ENCODE assay signal across 1 cellular context in the genomic region with DNA sequence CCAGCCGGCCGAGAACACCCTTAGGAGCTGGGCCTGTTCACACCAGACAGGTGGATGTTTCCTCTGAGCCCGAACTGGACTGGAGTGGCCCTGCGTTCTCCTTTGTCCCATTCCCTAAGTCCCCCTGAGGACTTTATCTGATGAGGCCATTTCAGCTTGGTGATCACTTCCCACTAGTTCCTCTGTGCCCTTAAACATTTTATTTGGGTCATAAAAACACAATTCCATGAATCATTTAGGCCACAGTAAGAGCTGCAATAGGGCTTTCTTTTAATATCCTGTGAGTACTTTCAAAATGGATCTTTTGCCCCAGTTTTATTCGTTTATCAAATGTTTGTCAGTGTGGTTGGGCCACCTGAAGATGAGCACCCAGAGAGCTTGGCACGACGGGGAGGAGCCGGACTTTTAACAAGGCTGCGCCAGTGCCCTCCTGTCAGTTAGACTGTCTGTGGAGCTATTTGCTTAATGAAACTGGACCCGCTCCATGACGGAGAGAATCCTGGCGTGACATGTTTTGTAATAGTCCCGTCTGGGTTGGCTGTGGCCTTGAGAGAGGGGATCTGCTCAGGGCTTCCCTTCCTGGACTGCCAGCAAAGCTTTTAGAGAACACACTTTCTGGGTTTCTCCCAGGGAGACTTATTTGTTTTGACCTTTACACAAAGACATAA.
TF ChIP-seq lines count a peak whose summit lies in the region.

No MANE protein-coding gene starts in this region.

TF ChIP-seq in HepG2, 621 proteins besides CTCF, POLR2A, EP300 and RAD21 (continued from another document and continues in another):
- TF ChIP-seq, protein P1, sequence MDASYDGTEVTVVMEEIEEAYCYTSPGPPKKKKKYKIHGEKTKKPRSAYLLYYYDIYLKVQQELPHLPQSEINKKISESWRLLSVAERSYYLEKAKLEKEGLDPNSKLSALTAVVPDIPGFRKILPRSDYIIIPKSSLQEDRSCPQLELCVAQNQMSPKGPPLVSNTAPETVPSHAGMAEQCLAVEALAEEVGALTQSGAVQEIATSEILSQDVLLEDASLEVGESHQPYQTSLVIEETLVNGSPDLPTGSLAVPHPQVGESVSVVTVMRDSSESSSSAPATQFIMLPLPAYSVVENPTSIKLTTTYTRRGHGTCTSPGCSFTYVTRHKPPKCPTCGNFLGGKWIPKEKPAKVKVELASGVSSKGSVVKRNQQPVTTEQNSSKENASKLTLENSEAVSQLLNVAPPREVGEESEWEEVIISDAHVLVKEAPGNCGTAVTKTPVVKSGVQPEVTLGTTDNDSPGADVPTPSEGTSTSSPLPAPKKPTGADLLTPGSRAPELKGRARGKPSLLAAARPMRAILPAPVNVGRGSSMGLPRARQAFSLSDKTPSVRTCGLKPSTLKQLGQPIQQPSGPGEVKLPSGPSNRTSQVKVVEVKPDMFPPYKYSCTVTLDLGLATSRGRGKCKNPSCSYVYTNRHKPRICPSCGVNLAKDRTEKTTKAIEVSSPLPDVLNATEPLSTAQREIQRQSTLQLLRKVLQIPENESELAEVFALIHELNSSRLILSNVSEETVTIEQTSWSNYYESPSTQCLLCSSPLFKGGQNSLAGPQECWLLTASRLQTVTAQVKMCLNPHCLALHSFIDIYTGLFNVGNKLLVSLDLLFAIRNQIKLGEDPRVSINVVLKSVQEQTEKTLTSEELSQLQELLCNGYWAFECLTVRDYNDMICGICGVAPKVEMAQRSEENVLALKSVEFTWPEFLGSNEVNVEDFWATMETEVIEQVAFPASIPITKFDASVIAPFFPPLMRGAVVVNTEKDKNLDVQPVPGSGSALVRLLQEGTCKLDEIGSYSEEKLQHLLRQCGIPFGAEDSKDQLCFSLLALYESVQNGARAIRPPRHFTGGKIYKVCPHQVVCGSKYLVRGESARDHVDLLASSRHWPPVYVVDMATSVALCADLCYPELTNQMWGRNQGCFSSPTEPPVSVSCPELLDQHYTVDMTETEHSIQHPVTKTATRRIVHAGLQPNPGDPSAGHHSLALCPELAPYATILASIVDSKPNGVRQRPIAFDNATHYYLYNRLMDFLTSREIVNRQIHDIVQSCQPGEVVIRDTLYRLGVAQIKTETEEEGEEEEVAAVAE (CRISPR knock-in tag; IDR thresholded peaks at IDR 0.05; ENCODE audit: borderline replicate concordance) = no peak
- TF ChIP-seq MIXL1 (CRISPR knock-in tag; IDR thresholded peaks at IDR 0.05) = peak; percentile 78; the same call in 1 of the 2 replicates
- TF ChIP-seq MTF1 (CRISPR knock-in tag; IDR thresholded peaks at IDR 0.05) = no peak
- TF ChIP-seq, protein P2, sequence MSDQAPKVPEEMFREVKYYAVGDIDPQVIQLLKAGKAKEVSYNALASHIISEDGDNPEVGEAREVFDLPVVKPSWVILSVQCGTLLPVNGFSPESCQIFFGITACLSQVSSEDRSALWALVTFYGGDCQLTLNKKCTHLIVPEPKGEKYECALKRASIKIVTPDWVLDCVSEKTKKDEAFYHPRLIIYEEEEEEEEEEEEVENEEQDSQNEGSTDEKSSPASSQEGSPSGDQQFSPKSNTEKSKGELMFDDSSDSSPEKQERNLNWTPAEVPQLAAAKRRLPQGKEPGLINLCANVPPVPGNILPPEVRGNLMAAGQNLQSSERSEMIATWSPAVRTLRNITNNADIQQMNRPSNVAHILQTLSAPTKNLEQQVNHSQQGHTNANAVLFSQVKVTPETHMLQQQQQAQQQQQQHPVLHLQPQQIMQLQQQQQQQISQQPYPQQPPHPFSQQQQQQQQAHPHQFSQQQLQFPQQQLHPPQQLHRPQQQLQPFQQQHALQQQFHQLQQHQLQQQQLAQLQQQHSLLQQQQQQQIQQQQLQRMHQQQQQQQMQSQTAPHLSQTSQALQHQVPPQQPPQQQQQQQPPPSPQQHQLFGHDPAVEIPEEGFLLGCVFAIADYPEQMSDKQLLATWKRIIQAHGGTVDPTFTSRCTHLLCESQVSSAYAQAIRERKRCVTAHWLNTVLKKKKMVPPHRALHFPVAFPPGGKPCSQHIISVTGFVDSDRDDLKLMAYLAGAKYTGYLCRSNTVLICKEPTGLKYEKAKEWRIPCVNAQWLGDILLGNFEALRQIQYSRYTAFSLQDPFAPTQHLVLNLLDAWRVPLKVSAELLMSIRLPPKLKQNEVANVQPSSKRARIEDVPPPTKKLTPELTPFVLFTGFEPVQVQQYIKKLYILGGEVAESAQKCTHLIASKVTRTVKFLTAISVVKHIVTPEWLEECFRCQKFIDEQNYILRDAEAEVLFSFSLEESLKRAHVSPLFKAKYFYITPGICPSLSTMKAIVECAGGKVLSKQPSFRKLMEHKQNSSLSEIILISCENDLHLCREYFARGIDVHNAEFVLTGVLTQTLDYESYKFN (CRISPR knock-in tag; conservative IDR thresholded peaks at IDR 0.05) = peak; percentile 71
- peak; percentile 36 for TF ChIP-seq POGZ (CRISPR knock-in tag; IDR thresholded peaks at IDR 0.05)
- no peak for TF ChIP-seq SOX13 (IDR thresholded peaks at IDR 0.05)
- peak in 1 of 2 experiments; percentile 59; a peak in 2 of 4 replicates for TF ChIP-seq SOX13 (CRISPR knock-in tag; conservative IDR thresholded peaks at IDR 0.05 in 1 of 2, IDR thresholded peaks at IDR 0.05 in 1 of 2)
- TF ChIP-seq ZFP82 (CRISPR knock-in tag; IDR thresholded peaks at IDR 0.05; ENCODE audit: borderline replicate concordance) = no peak
- no peak for TF ChIP-seq MEF2D (CRISPR knock-in tag; IDR thresholded peaks at IDR 0.05)
- TF ChIP-seq, protein P3, sequence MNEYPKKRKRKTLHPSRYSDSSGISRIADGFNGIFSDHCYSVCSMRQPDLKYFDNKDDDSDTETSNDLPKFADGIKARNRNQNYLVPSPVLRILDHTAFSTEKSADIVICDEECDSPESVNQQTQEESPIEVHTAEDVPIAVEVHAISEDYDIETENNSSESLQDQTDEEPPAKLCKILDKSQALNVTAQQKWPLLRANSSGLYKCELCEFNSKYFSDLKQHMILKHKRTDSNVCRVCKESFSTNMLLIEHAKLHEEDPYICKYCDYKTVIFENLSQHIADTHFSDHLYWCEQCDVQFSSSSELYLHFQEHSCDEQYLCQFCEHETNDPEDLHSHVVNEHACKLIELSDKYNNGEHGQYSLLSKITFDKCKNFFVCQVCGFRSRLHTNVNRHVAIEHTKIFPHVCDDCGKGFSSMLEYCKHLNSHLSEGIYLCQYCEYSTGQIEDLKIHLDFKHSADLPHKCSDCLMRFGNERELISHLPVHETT (CRISPR knock-in tag; conservative IDR thresholded peaks at IDR 0.05) = no peak
- TF ChIP-seq ZNF329 (CRISPR knock-in tag; IDR thresholded peaks at IDR 0.05; ENCODE audit: low read depth) = no peak
- TF ChIP-seq ONECUT2 (CRISPR knock-in tag; IDR thresholded peaks at IDR 0.05) = no peak
- peak; percentile 1; the same call in 1 of the 2 replicates for TF ChIP-seq MAFF (IDR thresholded peaks at IDR 0.05; ENCODE audit: low read depth, low read length)
- TF ChIP-seq ZIK1 (CRISPR knock-in tag; IDR thresholded peaks at IDR 0.05; ENCODE audit: borderline replicate concordance, low read depth) = no peak
- TF ChIP-seq ZBTB20 (CRISPR knock-in tag; IDR thresholded peaks at IDR 0.05; ENCODE audit: borderline replicate concordance, low read depth) = peak; percentile 9; the same call in 1 of the 2 replicates
- no peak for TF ChIP-seq NR2F2 (IDR thresholded peaks at IDR 0.05; ENCODE audit: borderline replicate concordance, low read depth)
- TF ChIP-seq YEATS2 (CRISPR knock-in tag; IDR thresholded peaks at IDR 0.05; ENCODE audit: borderline replicate concordance) = peak; percentile 47; the same call in 1 of the 2 replicates
- TF ChIP-seq, protein P4, sequence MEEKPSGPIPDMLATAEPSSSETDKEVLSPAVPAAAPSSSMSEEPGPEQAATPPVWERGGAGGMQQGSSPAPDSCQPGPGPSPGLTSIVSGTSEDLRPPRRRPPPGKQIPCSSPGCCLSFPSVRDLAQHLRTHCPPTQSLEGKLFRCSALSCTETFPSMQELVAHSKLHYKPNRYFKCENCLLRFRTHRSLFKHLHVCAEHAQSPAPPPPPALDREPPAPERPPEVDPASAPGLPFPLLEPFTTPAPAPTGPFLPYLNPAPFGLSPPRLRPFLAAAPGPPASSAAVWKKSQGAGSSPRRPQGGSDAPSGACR (CRISPR knock-in tag; IDR thresholded peaks at IDR 0.05) = 0 out of 2 replicates have a peak, but pooled peaks have one; percentile 4
- peak; percentile 59; the same call in 1 of the 2 replicates for TF ChIP-seq REPIN1 (CRISPR knock-in tag; IDR thresholded peaks at IDR 0.05; ENCODE audit: borderline replicate concordance, low read depth)
- peak; percentile 90 for TF ChIP-seq ZBTB21 (CRISPR knock-in tag; IDR thresholded peaks at IDR 0.05)
- TF ChIP-seq LCORL (IDR thresholded peaks at IDR 0.05) = no peak
- peak; percentile 79 for TF ChIP-seq LCORL (CRISPR knock-in tag; IDR thresholded peaks at IDR 0.05)
- TF ChIP-seq ZNF605 (CRISPR knock-in tag; IDR thresholded peaks at IDR 0.05) = peak; percentile 70; the same call in 1 of the 2 replicates
- TF ChIP-seq SALL1 (CRISPR knock-in tag; IDR thresholded peaks at IDR 0.05) = peak; percentile 83
- TF ChIP-seq RXRB (CRISPR knock-in tag; IDR thresholded peaks at IDR 0.05; ENCODE audit: borderline replicate concordance) = peak; percentile 76
- TF ChIP-seq SOX5 (CRISPR knock-in tag; IDR thresholded peaks at IDR 0.05; ENCODE audit: borderline replicate concordance) = peak; percentile 53
- TF ChIP-seq, protein P5, sequence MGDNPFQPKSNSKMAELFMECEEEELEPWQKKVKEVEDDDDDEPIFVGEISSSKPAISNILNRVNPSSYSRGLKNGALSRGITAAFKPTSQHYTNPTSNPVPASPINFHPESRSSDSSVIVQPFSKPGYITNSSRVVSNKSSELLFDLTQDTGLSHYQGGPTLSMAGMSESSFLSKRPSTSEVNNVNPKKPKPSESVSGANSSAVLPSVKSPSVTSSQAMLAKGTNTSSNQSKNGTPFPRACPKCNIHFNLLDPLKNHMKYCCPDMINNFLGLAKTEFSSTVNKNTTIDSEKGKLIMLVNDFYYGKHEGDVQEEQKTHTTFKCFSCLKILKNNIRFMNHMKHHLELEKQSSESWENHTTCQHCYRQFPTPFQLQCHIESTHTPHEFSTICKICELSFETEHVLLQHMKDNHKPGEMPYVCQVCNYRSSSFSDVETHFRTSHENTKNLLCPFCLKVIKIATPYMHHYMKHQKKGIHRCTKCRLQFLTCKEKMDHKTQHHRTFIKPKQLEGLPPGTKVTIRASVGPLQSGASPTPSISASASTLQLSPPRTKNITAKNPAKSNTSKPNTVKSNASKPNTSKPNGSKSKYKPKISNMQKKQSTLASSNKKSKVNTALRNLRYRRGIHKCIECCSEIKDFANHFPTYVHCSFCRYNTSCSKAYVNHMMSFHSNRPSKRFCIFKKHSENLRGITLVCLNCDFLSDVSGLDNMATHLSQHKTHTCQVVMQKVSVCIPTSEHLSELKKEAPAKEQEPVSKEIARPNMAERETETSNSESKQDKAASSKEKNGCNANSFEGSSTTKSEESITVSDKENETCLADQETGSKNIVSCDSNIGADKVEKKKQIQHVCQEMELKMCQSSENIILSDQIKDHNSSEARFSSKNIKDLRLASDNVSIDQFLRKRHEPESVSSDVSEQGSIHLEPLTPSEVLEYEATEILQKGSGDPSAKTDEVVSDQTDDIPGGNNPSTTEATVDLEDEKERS (CRISPR knock-in tag; IDR thresholded peaks at IDR 0.05) = 0 out of 2 replicates have a peak, but pooled peaks have one; percentile 12
- no peak for TF ChIP-seq ZNF768 (CRISPR knock-in tag; IDR thresholded peaks at IDR 0.05)
- peak; percentile 86 for TF ChIP-seq BCL6 (CRISPR knock-in tag; IDR thresholded peaks at IDR 0.05)
- no peak for TF ChIP-seq ESRRA (CRISPR knock-in tag; IDR thresholded peaks at IDR 0.05; ENCODE audit: low read depth)
- TF ChIP-seq TGIF2 (CRISPR knock-in tag; IDR thresholded peaks at IDR 0.05) = 0 out of 2 replicates have a peak, but pooled peaks have one; percentile 22
- no peak for TF ChIP-seq TAF15 (IDR thresholded peaks at IDR 0.05; ENCODE audit: low read depth, low read length, poor library complexity, severe bottlenecking)
- TF ChIP-seq HDAC1 (CRISPR knock-in tag; IDR thresholded peaks at IDR 0.05) = peak; percentile 48
- peak; percentile 77; the same call in 1 of the 2 replicates for TF ChIP-seq ZNF292 (CRISPR knock-in tag; IDR thresholded peaks at IDR 0.05; ENCODE audit: borderline replicate concordance, low read depth)
- peak; percentile 73 for TF ChIP-seq CEBPG (CRISPR knock-in tag; IDR thresholded peaks at IDR 0.05)
- peak; percentile 55 for TF ChIP-seq ISL2 (CRISPR knock-in tag; IDR thresholded peaks at IDR 0.05)
- TF ChIP-seq, protein P6, sequence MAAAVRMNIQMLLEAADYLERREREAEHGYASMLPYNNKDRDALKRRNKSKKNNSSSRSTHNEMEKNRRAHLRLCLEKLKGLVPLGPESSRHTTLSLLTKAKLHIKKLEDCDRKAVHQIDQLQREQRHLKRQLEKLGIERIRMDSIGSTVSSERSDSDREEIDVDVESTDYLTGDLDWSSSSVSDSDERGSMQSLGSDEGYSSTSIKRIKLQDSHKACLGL (CRISPR knock-in tag; IDR thresholded peaks at IDR 0.05) = no peak
- peak; percentile 35 for TF ChIP-seq SMC3 (IDR thresholded peaks at IDR 0.05; ENCODE audit: low read length)
- peak; percentile 59 for TF ChIP-seq ELF3 (CRISPR knock-in tag; IDR thresholded peaks at IDR 0.05)
- TF ChIP-seq ARHGAP35 (CRISPR knock-in tag; IDR thresholded peaks at IDR 0.05; ENCODE audit: borderline replicate concordance) = no peak
- TF ChIP-seq ZNF772 (CRISPR knock-in tag; IDR thresholded peaks at IDR 0.05) = 0 out of 2 replicates have a peak, but pooled peaks have one; percentile 50
- TF ChIP-seq PHF8 (CRISPR knock-in tag; IDR thresholded peaks at IDR 0.05) = 0 out of 2 replicates have a peak, but pooled peaks have one; percentile 29
- TF ChIP-seq, protein P7, sequence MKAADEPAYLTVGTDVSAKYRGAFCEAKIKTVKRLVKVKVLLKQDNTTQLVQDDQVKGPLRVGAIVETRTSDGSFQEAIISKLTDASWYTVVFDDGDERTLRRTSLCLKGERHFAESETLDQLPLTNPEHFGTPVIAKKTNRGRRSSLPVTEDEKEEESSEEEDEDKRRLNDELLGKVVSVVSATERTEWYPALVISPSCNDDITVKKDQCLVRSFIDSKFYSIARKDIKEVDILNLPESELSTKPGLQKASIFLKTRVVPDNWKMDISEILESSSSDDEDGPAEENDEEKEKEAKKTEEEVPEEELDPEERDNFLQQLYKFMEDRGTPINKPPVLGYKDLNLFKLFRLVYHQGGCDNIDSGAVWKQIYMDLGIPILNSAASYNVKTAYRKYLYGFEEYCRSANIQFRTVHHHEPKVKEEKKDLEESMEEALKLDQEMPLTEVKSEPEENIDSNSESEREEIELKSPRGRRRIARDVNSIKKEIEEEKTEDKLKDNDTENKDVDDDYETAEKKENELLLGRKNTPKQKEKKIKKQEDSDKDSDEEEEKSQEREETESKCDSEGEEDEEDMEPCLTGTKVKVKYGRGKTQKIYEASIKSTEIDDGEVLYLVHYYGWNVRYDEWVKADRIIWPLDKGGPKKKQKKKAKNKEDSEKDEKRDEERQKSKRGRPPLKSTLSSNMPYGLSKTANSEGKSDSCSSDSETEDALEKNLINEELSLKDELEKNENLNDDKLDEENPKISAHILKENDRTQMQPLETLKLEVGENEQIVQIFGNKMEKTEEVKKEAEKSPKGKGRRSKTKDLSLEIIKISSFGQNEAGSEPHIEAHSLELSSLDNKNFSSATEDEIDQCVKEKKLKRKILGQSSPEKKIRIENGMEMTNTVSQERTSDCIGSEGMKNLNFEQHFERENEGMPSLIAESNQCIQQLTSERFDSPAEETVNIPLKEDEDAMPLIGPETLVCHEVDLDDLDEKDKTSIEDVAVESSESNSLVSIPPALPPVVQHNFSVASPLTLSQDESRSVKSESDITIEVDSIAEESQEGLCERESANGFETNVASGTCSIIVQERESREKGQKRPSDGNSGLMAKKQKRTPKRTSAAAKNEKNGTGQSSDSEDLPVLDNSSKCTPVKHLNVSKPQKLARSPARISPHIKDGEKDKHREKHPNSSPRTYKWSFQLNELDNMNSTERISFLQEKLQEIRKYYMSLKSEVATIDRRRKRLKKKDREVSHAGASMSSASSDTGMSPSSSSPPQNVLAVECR (CRISPR knock-in tag; IDR thresholded peaks at IDR 0.05; ENCODE audit: borderline replicate concordance) = peak; percentile 20; the same call in 1 of the 2 replicates
- TF ChIP-seq MTF2 (CRISPR knock-in tag; IDR thresholded peaks at IDR 0.05; ENCODE audit: borderline replicate concordance) = no peak
